1 cellular context compared by ENCODE assay signal in the genomic region with DNA sequence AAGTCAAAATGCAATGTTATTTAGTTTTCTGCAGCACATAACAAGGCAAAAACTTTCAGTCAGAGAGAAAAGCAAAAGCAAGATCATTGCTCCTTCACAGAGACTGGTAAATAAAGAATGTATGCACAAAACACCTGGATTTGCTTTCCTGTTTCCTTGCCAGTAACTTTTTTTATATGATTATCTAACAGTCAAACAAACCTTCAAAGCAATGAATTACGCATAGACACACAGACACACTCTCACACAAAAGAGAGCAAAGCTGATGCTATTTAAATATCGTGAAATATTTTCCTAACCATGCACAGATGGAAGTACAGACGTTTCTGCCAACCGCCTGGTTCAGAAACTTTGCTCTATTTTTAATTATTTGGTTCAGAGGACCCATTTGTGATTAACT.
TF ChIP-seq lines count a peak whose summit lies in the region.

No MANE protein-coding gene starts in this region.

TF ChIP-seq in HepG2, 621 proteins besides CTCF, POLR2A, EP300 and RAD21 (continued from another document and continues in another):
- TF ChIP-seq, protein P1, sequence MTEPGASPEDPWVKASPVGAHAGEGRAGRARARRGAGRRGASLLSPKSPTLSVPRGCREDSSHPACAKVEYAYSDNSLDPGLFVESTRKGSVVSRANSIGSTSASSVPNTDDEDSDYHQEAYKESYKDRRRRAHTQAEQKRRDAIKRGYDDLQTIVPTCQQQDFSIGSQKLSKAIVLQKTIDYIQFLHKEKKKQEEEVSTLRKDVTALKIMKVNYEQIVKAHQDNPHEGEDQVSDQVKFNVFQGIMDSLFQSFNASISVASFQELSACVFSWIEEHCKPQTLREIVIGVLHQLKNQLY (CRISPR knock-in tag; IDR thresholded peaks at IDR 0.05), result no peak
- TF ChIP-seq SIX1 (CRISPR knock-in tag; IDR thresholded peaks at IDR 0.05; ENCODE audit: borderline replicate concordance), result no peak
- no peak for TF ChIP-seq HNF4A (CRISPR knock-in tag; IDR thresholded peaks at IDR 0.05)
- TF ChIP-seq JUND (CRISPR knock-in tag; IDR thresholded peaks at IDR 0.05), result no peak
- peak; percentile 67 for TF ChIP-seq TCF7 (IDR thresholded peaks at IDR 0.05; ENCODE audit: low read depth)
- TF ChIP-seq NFIC (IDR thresholded peaks at IDR 0.05; ENCODE audit: low read length), result 0 out of 2 replicates have a peak, but pooled peaks have one; percentile 35
- TF ChIP-seq, protein P2, sequence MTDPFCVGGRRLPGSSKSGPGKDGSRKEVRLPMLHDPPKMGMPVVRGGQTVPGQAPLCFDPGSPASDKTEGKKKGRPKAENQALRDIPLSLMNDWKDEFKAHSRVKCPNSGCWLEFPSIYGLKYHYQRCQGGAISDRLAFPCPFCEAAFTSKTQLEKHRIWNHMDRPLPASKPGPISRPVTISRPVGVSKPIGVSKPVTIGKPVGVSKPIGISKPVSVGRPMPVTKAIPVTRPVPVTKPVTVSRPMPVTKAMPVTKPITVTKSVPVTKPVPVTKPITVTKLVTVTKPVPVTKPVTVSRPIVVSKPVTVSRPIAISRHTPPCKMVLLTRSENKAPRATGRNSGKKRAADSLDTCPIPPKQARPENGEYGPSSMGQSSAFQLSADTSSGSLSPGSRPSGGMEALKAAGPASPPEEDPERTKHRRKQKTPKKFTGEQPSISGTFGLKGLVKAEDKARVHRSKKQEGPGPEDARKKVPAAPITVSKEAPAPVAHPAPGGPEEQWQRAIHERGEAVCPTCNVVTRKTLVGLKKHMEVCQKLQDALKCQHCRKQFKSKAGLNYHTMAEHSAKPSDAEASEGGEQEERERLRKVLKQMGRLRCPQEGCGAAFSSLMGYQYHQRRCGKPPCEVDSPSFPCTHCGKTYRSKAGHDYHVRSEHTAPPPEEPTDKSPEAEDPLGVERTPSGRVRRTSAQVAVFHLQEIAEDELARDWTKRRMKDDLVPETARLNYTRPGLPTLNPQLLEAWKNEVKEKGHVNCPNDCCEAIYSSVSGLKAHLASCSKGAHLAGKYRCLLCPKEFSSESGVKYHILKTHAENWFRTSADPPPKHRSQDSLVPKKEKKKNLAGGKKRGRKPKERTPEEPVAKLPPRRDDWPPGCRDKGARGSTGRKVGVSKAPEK (CRISPR knock-in tag; IDR thresholded peaks at IDR 0.05; ENCODE audit: borderline replicate concordance), result no peak
- TF ChIP-seq ZNF598 (CRISPR knock-in tag; IDR thresholded peaks at IDR 0.05; ENCODE audit: borderline replicate concordance), result no peak
- TF ChIP-seq MEIS1 (CRISPR knock-in tag; IDR thresholded peaks at IDR 0.05; ENCODE audit: borderline replicate concordance), result no peak
- no peak for TF ChIP-seq ZNF124 (CRISPR knock-in tag; IDR thresholded peaks at IDR 0.05)
- no peak for TF ChIP-seq PHF8 (CRISPR knock-in tag; IDR thresholded peaks at IDR 0.05)
- TF ChIP-seq, protein P3, sequence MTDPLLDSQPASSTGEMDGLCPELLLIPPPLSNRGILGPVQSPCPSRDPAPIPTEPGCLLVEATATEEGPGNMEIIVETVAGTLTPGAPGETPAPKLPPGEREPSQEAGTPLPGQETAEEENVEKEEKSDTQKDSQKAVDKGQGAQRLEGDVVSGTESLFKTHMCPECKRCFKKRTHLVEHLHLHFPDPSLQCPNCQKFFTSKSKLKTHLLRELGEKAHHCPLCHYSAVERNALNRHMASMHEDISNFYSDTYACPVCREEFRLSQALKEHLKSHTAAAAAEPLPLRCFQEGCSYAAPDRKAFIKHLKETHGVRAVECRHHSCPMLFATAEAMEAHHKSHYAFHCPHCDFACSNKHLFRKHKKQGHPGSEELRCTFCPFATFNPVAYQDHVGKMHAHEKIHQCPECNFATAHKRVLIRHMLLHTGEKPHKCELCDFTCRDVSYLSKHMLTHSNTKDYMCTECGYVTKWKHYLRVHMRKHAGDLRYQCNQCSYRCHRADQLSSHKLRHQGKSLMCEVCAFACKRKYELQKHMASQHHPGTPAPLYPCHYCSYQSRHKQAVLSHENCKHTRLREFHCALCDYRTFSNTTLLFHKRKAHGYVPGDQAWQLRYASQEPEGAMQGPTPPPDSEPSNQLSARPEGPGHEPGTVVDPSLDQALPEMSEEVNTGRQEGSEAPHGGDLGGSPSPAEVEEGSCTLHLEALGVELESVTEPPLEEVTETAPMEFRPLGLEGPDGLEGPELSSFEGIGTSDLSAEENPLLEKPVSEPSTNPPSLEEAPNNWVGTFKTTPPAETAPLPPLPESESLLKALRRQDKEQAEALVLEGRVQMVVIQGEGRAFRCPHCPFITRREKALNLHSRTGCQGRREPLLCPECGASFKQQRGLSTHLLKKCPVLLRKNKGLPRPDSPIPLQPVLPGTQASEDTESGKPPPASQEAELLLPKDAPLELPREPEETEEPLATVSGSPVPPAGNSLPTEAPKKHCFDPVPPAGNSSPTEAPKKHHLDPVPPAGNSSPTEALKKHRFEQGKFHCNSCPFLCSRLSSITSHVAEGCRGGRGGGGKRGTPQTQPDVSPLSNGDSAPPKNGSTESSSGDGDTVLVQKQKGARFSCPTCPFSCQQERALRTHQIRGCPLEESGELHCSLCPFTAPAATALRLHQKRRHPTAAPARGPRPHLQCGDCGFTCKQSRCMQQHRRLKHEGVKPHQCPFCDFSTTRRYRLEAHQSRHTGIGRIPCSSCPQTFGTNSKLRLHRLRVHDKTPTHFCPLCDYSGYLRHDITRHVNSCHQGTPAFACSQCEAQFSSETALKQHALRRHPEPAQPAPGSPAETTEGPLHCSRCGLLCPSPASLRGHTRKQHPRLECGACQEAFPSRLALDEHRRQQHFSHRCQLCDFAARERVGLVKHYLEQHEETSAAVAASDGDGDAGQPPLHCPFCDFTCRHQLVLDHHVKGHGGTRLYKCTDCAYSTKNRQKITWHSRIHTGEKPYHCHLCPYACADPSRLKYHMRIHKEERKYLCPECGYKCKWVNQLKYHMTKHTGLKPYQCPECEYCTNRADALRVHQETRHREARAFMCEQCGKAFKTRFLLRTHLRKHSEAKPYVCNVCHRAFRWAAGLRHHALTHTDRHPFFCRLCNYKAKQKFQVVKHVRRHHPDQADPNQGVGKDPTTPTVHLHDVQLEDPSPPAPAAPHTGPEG (CRISPR knock-in tag; IDR thresholded peaks at IDR 0.05), result no peak
- no peak for TF ChIP-seq NRL (CRISPR knock-in tag; IDR thresholded peaks at IDR 0.05; ENCODE audit: borderline replicate concordance)
- TF ChIP-seq, protein P4, sequence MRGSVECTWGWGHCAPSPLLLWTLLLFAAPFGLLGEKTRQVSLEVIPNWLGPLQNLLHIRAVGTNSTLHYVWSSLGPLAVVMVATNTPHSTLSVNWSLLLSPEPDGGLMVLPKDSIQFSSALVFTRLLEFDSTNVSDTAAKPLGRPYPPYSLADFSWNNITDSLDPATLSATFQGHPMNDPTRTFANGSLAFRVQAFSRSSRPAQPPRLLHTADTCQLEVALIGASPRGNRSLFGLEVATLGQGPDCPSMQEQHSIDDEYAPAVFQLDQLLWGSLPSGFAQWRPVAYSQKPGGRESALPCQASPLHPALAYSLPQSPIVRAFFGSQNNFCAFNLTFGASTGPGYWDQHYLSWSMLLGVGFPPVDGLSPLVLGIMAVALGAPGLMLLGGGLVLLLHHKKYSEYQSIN (CRISPR knock-in tag; IDR thresholded peaks at IDR 0.05; ENCODE audit: borderline replicate concordance), result no peak
- no peak for TF ChIP-seq ZNF251 (CRISPR knock-in tag; IDR thresholded peaks at IDR 0.05)
- TF ChIP-seq, protein P5, sequence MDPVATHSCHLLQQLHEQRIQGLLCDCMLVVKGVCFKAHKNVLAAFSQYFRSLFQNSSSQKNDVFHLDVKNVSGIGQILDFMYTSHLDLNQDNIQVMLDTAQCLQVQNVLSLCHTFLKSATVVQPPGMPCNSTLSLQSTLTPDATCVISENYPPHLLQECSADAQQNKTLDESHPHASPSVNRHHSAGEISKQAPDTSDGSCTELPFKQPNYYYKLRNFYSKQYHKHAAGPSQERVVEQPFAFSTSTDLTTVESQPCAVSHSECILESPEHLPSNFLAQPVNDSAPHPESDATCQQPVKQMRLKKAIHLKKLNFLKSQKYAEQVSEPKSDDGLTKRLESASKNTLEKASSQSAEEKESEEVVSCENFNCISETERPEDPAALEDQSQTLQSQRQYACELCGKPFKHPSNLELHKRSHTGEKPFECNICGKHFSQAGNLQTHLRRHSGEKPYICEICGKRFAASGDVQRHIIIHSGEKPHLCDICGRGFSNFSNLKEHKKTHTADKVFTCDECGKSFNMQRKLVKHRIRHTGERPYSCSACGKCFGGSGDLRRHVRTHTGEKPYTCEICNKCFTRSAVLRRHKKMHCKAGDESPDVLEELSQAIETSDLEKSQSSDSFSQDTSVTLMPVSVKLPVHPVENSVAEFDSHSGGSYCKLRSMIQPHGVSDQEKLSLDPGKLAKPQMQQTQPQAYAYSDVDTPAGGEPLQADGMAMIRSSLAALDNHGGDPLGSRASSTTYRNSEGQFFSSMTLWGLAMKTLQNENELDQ (CRISPR knock-in tag; IDR thresholded peaks at IDR 0.05; ENCODE audit: borderline replicate concordance), result no peak
- no peak for TF ChIP-seq ZNF660 (CRISPR knock-in tag; IDR thresholded peaks at IDR 0.05; ENCODE audit: borderline replicate concordance, low read depth)
- peak; percentile 23 for TF ChIP-seq ASH2L (IDR thresholded peaks at IDR 0.05; ENCODE audit: insufficient read length, low read depth, low read length)
- TF ChIP-seq ELF3 (CRISPR knock-in tag; IDR thresholded peaks at IDR 0.05), result 0 out of 2 replicates have a peak, but pooled peaks have one; percentile 41
- TF ChIP-seq, protein P6, sequence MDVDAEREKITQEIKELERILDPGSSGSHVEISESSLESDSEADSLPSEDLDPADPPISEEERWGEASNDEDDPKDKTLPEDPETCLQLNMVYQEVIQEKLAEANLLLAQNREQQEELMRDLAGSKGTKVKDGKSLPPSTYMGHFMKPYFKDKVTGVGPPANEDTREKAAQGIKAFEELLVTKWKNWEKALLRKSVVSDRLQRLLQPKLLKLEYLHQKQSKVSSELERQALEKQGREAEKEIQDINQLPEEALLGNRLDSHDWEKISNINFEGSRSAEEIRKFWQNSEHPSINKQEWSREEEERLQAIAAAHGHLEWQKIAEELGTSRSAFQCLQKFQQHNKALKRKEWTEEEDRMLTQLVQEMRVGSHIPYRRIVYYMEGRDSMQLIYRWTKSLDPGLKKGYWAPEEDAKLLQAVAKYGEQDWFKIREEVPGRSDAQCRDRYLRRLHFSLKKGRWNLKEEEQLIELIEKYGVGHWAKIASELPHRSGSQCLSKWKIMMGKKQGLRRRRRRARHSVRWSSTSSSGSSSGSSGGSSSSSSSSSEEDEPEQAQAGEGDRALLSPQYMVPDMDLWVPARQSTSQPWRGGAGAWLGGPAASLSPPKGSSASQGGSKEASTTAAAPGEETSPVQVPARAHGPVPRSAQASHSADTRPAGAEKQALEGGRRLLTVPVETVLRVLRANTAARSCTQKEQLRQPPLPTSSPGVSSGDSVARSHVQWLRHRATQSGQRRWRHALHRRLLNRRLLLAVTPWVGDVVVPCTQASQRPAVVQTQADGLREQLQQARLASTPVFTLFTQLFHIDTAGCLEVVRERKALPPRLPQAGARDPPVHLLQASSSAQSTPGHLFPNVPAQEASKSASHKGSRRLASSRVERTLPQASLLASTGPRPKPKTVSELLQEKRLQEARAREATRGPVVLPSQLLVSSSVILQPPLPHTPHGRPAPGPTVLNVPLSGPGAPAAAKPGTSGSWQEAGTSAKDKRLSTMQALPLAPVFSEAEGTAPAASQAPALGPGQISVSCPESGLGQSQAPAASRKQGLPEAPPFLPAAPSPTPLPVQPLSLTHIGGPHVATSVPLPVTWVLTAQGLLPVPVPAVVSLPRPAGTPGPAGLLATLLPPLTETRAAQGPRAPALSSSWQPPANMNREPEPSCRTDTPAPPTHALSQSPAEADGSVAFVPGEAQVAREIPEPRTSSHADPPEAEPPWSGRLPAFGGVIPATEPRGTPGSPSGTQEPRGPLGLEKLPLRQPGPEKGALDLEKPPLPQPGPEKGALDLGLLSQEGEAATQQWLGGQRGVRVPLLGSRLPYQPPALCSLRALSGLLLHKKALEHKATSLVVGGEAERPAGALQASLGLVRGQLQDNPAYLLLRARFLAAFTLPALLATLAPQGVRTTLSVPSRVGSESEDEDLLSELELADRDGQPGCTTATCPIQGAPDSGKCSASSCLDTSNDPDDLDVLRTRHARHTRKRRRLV (CRISPR knock-in tag; IDR thresholded peaks at IDR 0.05), result no peak
- TF ChIP-seq RXRA (CRISPR knock-in tag; IDR thresholded peaks at IDR 0.05), result no peak
- TF ChIP-seq ZSCAN12 (CRISPR knock-in tag; IDR thresholded peaks at IDR 0.05), result no peak
- no peak for TF ChIP-seq MAFG (CRISPR knock-in tag; IDR thresholded peaks at IDR 0.05)
- TF ChIP-seq, protein P7, sequence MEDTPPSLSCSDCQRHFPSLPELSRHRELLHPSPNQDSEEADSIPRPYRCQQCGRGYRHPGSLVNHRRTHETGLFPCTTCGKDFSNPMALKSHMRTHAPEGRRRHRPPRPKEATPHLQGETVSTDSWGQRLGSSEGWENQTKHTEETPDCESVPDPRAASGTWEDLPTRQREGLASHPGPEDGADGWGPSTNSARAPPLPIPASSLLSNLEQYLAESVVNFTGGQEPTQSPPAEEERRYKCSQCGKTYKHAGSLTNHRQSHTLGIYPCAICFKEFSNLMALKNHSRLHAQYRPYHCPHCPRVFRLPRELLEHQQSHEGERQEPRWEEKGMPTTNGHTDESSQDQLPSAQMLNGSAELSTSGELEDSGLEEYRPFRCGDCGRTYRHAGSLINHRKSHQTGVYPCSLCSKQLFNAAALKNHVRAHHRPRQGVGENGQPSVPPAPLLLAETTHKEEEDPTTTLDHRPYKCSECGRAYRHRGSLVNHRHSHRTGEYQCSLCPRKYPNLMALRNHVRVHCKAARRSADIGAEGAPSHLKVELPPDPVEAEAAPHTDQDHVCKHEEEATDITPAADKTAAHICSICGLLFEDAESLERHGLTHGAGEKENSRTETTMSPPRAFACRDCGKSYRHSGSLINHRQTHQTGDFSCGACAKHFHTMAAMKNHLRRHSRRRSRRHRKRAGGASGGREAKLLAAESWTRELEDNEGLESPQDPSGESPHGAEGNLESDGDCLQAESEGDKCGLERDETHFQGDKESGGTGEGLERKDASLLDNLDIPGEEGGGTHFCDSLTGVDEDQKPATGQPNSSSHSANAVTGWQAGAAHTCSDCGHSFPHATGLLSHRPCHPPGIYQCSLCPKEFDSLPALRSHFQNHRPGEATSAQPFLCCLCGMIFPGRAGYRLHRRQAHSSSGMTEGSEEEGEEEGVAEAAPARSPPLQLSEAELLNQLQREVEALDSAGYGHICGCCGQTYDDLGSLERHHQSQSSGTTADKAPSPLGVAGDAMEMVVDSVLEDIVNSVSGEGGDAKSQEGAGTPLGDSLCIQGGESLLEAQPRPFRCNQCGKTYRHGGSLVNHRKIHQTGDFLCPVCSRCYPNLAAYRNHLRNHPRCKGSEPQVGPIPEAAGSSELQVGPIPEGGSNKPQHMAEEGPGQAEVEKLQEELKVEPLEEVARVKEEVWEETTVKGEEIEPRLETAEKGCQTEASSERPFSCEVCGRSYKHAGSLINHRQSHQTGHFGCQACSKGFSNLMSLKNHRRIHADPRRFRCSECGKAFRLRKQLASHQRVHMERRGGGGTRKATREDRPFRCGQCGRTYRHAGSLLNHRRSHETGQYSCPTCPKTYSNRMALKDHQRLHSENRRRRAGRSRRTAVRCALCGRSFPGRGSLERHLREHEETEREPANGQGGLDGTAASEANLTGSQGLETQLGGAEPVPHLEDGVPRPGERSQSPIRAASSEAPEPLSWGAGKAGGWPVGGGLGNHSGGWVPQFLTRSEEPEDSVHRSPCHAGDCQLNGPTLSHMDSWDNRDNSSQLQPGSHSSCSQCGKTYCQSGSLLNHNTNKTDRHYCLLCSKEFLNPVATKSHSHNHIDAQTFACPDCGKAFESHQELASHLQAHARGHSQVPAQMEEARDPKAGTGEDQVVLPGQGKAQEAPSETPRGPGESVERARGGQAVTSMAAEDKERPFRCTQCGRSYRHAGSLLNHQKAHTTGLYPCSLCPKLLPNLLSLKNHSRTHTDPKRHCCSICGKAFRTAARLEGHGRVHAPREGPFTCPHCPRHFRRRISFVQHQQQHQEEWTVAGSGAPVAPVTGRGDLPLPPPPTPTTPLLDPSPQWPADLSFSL (CRISPR knock-in tag; IDR thresholded peaks at IDR 0.05), result no peak
- TF ChIP-seq ZNF33A (CRISPR knock-in tag; IDR thresholded peaks at IDR 0.05; ENCODE audit: borderline replicate concordance), result no peak
- TF ChIP-seq CENPT (CRISPR knock-in tag; IDR thresholded peaks at IDR 0.05; ENCODE audit: low read depth), result no peak
- no peak for TF ChIP-seq FOXM1 (CRISPR knock-in tag; IDR thresholded peaks at IDR 0.05)
- TF ChIP-seq PHF5A (CRISPR knock-in tag; IDR thresholded peaks at IDR 0.05; ENCODE audit: low read depth, unreplicated experiment), result no peak
- no peak for TF ChIP-seq ZNF850 (CRISPR knock-in tag; conservative IDR thresholded peaks at IDR 0.05)
